Comparison of ENCODE assay signal across 1 cellular context in genomic region chr1:36269408-36269838, GRCh38.
TF ChIP-seq lines count a peak whose summit lies in the region.

No MANE protein-coding gene starts in this region.

TF ChIP-seq in HepG2, 621 proteins besides CTCF, POLR2A, EP300 and RAD21 (continued from another document and continues in another):
- TF ChIP-seq, protein P1, sequence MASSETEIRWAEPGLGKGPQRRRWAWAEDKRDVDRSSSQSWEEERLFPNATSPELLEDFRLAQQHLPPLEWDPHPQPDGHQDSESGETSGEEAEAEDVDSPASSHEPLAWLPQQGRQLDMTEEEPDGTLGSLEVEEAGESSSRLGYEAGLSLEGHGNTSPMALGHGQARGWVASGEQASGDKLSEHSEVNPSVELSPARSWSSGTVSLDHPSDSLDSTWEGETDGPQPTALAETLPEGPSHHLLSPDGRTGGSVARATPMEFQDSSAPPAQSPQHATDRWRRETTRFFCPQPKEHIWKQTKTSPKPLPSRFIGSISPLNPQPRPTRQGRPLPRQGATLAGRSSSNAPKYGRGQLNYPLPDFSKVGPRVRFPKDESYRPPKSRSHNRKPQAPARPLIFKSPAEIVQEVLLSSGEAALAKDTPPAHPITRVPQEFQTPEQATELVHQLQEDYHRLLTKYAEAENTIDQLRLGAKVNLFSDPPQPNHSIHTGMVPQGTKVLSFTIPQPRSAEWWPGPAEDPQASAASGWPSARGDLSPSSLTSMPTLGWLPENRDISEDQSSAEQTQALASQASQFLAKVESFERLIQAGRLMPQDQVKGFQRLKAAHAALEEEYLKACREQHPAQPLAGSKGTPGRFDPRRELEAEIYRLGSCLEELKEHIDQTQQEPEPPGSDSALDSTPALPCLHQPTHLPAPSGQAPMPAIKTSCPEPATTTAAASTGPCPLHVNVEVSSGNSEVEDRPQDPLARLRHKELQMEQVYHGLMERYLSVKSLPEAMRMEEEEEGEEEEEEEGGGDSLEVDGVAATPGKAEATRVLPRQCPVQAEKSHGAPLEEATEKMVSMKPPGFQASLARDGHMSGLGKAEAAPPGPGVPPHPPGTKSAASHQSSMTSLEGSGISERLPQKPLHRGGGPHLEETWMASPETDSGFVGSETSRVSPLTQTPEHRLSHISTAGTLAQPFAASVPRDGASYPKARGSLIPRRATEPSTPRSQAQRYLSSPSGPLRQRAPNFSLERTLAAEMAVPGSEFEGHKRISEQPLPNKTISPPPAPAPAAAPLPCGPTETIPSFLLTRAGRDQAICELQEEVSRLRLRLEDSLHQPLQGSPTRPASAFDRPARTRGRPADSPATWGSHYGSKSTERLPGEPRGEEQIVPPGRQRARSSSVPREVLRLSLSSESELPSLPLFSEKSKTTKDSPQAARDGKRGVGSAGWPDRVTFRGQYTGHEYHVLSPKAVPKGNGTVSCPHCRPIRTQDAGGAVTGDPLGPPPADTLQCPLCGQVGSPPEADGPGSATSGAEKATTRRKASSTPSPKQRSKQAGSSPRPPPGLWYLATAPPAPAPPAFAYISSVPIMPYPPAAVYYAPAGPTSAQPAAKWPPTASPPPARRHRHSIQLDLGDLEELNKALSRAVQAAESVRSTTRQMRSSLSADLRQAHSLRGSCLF (CRISPR knock-in tag; IDR thresholded peaks at IDR 0.05; ENCODE audit: borderline replicate concordance), result no peak
- no peak for TF ChIP-seq ZBTB21 (CRISPR knock-in tag; IDR thresholded peaks at IDR 0.05)
- no peak for TF ChIP-seq SMYD3 (CRISPR knock-in tag; IDR thresholded peaks at IDR 0.05)
- TF ChIP-seq SKI (IDR thresholded peaks at IDR 0.05; ENCODE audit: partially characterized antibody), result no peak
- no peak for TF ChIP-seq SUZ12 (IDR thresholded peaks at IDR 0.05; ENCODE audit: low read depth, low read length)
- peak; percentile 78; the same call in 1 of the 2 replicates for TF ChIP-seq YEATS4 (CRISPR knock-in tag; IDR thresholded peaks at IDR 0.05; ENCODE audit: borderline replicate concordance)
- TF ChIP-seq ZNF253 (CRISPR knock-in tag; IDR thresholded peaks at IDR 0.05; ENCODE audit: borderline replicate concordance), result no peak
- peak; percentile 56; the same call in 1 of the 2 replicates for TF ChIP-seq ZNF263 (CRISPR knock-in tag; IDR thresholded peaks at IDR 0.05)
- TF ChIP-seq SP1 (IDR thresholded peaks at IDR 0.05), result no peak
- peak; percentile 25; the same call in 1 of the 2 replicates for TF ChIP-seq SP1 (CRISPR knock-in tag; IDR thresholded peaks at IDR 0.05)
- TF ChIP-seq NFRKB (IDR thresholded peaks at IDR 0.05), result no peak
- TF ChIP-seq CHCHD3 (CRISPR knock-in tag; IDR thresholded peaks at IDR 0.05), result no peak
- TF ChIP-seq CBX5 (CRISPR knock-in tag; IDR thresholded peaks at IDR 0.05; ENCODE audit: borderline replicate concordance), result peak; percentile 87; the same call in 1 of the 2 replicates
- no peak for TF ChIP-seq NFATC3 (CRISPR knock-in tag; IDR thresholded peaks at IDR 0.05)
- no peak for TF ChIP-seq ZNF597 (CRISPR knock-in tag; IDR thresholded peaks at IDR 0.05)
- no peak for TF ChIP-seq STAT5B (CRISPR knock-in tag; IDR thresholded peaks at IDR 0.05)
- TF ChIP-seq PATZ1 (CRISPR knock-in tag; IDR thresholded peaks at IDR 0.05), result peak; percentile 59
- peak; percentile 97 for TF ChIP-seq PITX1 (CRISPR knock-in tag; IDR thresholded peaks at IDR 0.05)
- TF ChIP-seq ZNF33A (CRISPR knock-in tag; IDR thresholded peaks at IDR 0.05; ENCODE audit: borderline replicate concordance), result no peak
- no peak for TF ChIP-seq SP5 (CRISPR knock-in tag; IDR thresholded peaks at IDR 0.05; ENCODE audit: borderline replicate concordance, low read depth)
- TF ChIP-seq, protein P2, sequence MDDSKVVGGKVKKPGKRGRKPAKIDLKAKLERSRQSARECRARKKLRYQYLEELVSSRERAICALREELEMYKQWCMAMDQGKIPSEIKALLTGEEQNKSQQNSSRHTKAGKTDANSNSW (CRISPR knock-in tag; IDR thresholded peaks at IDR 0.05; ENCODE audit: borderline replicate concordance), result no peak
- TF ChIP-seq ZNF772 (CRISPR knock-in tag; IDR thresholded peaks at IDR 0.05), result 0 out of 2 replicates have a peak, but pooled peaks have one; percentile 32
- TF ChIP-seq ZNF724P (CRISPR knock-in tag; IDR thresholded peaks at IDR 0.05; ENCODE audit: borderline replicate concordance), result no peak
- no peak; the same call in 1 of the 2 replicates for TF ChIP-seq ZNF749 (CRISPR knock-in tag; IDR thresholded peaks at IDR 0.05; ENCODE audit: borderline replicate concordance)
- peak; percentile 46; the same call in 1 of the 2 replicates for TF ChIP-seq ZBTB20 (CRISPR knock-in tag; IDR thresholded peaks at IDR 0.05; ENCODE audit: borderline replicate concordance, low read depth)
- TF ChIP-seq CC2D1A (CRISPR knock-in tag; IDR thresholded peaks at IDR 0.05), result no peak
- TF ChIP-seq FOXK2 (IDR thresholded peaks at IDR 0.05), result peak; percentile 70; the same call in 1 of the 2 replicates
- TF ChIP-seq NR2F2 (IDR thresholded peaks at IDR 0.05; ENCODE audit: borderline replicate concordance, low read depth), result peak; percentile 67; the same call in 1 of the 2 replicates
- TF ChIP-seq, protein P3, sequence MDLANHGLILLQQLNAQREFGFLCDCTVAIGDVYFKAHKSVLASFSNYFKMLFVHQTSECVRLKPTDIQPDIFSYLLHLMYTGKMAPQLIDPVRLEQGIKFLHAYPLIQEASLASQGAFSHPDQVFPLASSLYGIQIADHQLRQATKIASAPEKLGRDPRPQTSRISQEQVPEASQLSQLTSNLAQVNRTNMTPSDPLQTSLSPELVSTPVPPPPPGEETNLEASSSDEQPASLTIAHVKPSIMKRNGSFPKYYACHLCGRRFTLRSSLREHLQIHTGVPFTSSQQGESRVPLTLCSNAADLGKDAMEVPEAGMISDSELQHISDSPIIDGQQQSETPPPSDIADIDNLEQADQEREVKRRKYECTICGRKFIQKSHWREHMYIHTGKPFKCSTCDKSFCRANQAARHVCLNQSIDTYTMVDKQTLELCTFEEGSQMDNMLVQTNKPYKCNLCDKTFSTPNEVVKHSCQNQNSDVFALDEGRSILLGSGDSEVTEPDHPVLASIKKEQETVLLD (CRISPR knock-in tag; IDR thresholded peaks at IDR 0.05; ENCODE audit: low read depth), result no peak
- TF ChIP-seq, protein P4, sequence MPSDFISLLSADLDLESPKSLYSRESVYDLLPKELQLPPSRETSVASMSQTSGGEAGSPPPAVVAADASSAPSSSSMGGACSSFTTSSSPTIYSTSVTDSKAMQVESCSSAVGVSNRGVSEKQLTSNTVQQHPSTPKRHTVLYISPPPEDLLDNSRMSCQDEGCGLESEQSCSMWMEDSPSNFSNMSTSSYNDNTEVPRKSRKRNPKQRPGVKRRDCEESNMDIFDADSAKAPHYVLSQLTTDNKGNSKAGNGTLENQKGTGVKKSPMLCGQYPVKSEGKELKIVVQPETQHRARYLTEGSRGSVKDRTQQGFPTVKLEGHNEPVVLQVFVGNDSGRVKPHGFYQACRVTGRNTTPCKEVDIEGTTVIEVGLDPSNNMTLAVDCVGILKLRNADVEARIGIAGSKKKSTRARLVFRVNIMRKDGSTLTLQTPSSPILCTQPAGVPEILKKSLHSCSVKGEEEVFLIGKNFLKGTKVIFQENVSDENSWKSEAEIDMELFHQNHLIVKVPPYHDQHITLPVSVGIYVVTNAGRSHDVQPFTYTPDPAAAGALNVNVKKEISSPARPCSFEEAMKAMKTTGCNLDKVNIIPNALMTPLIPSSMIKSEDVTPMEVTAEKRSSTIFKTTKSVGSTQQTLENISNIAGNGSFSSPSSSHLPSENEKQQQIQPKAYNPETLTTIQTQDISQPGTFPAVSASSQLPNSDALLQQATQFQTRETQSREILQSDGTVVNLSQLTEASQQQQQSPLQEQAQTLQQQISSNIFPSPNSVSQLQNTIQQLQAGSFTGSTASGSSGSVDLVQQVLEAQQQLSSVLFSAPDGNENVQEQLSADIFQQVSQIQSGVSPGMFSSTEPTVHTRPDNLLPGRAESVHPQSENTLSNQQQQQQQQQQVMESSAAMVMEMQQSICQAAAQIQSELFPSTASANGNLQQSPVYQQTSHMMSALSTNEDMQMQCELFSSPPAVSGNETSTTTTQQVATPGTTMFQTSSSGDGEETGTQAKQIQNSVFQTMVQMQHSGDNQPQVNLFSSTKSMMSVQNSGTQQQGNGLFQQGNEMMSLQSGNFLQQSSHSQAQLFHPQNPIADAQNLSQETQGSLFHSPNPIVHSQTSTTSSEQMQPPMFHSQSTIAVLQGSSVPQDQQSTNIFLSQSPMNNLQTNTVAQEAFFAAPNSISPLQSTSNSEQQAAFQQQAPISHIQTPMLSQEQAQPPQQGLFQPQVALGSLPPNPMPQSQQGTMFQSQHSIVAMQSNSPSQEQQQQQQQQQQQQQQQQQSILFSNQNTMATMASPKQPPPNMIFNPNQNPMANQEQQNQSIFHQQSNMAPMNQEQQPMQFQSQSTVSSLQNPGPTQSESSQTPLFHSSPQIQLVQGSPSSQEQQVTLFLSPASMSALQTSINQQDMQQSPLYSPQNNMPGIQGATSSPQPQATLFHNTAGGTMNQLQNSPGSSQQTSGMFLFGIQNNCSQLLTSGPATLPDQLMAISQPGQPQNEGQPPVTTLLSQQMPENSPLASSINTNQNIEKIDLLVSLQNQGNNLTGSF (CRISPR knock-in tag; IDR thresholded peaks at IDR 0.05), result no peak
- peak; percentile 69; the same call in 1 of the 2 replicates for TF ChIP-seq ELF3 (CRISPR knock-in tag; IDR thresholded peaks at IDR 0.05)
- TF ChIP-seq BRF2 (CRISPR knock-in tag; IDR thresholded peaks at IDR 0.05), result no peak
- TF ChIP-seq CEBPG (CRISPR knock-in tag; IDR thresholded peaks at IDR 0.05), result peak; percentile 91
- TF ChIP-seq, protein P5, sequence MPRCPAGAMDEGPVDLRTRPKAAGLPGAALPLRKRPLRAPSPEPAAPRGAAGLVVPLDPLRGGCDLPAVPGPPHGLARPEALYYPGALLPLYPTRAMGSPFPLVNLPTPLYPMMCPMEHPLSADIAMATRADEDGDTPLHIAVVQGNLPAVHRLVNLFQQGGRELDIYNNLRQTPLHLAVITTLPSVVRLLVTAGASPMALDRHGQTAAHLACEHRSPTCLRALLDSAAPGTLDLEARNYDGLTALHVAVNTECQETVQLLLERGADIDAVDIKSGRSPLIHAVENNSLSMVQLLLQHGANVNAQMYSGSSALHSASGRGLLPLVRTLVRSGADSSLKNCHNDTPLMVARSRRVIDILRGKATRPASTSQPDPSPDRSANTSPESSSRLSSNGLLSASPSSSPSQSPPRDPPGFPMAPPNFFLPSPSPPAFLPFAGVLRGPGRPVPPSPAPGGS (CRISPR knock-in tag; IDR thresholded peaks at IDR 0.05), result no peak
- TF ChIP-seq USF2 (IDR thresholded peaks at IDR 0.05; ENCODE audit: low read depth, low read length), result no peak
- no peak for TF ChIP-seq USF2 (CRISPR knock-in tag; IDR thresholded peaks at IDR 0.05; ENCODE audit: borderline replicate concordance)
- TF ChIP-seq ZNF546 (CRISPR knock-in tag; conservative IDR thresholded peaks at IDR 0.05), result no peak
- TF ChIP-seq TAF15 (IDR thresholded peaks at IDR 0.05; ENCODE audit: low read depth, low read length, poor library complexity, severe bottlenecking), result no peak
- no peak for TF ChIP-seq SMARCE1 (IDR thresholded peaks at IDR 0.05; ENCODE audit: borderline replicate concordance)
- TF ChIP-seq SOX13 (IDR thresholded peaks at IDR 0.05), result peak; percentile 23; the same call in 1 of the 2 replicates
- peak in 1 of 2 experiments; percentile 87; a peak in 2 of 4 replicates for TF ChIP-seq SOX13 (CRISPR knock-in tag; conservative IDR thresholded peaks at IDR 0.05 in 1 of 2, IDR thresholded peaks at IDR 0.05 in 1 of 2)
- TF ChIP-seq ZNF333 (CRISPR knock-in tag; IDR thresholded peaks at IDR 0.05; ENCODE audit: borderline replicate concordance), result no peak
- TF ChIP-seq, protein P6, sequence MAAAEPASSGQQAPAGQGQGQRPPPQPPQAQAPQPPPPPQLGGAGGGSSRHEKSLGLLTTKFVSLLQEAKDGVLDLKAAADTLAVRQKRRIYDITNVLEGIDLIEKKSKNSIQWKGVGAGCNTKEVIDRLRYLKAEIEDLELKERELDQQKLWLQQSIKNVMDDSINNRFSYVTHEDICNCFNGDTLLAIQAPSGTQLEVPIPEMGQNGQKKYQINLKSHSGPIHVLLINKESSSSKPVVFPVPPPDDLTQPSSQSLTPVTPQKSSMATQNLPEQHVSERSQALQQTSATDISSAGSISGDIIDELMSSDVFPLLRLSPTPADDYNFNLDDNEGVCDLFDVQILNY (CRISPR knock-in tag; conservative IDR thresholded peaks at IDR 0.05), result no peak
